Comparison of ENCODE assay signal across 8 cellular contexts in genomic region chr13:72782717-72783116, GRCh38.
A peak's percentile ranks its signal among the peaks of the same experiment; 100 is the strongest.
DNase-seq lines count a peak whose midpoint lies in the region; ATAC-seq and TF ChIP-seq lines count a peak whose summit lies in the region.

No MANE protein-coding gene starts in this region.

- H2AFZ ChIP-seq in OCI-LY1 (ENCODE audit: low read length) (no peak overlapping the region), neuron (ENCODE audit: low read depth, low read length) (peak overlapping the region; percentile 57)

- H3K4me2 ChIP-seq in OCI-LY1 (ENCODE audit: low read length) = peak overlapping the region; percentile 85

- DNase-seq in GM12865 (ENCODE audit: low read depth) (peak; percentile 6), COLO829 (ENCODE audit: low spot score) (no peak)
- DNase-seq in effector memory CD4-positive, alpha-beta T cell = no peak

- ATAC-seq in HG03460 (IDR thresholded peaks at IDR 0.05; ENCODE audit: unreplicated experiment) = no peak
- no peak for ATAC-seq in HG03108 (IDR thresholded peaks at IDR 0.05; ENCODE audit: unreplicated experiment)
- ATAC-seq in GM19463 (IDR thresholded peaks at IDR 0.05; ENCODE audit: unreplicated experiment) = no peak

- H3K27me3 ChIP-seq in OCI-LY1 (ENCODE audit: insufficient read depth, low read length) (no peaks in the 10 kb centered on the region), neuron (ENCODE audit: insufficient read depth, low read length) (no peaks in the 10 kb centered on the region)
- no peaks in the 10 kb centered on the region for H3K27me3 ChIP-seq in effector memory CD4-positive, alpha-beta T cell (replicated peaks; ENCODE audit: control insufficient read depth, insufficient read depth, low read length, poor library complexity, severe bottlenecking)

- no peak overlapping the region for H3K27ac ChIP-seq in OCI-LY1 (ENCODE audit: low read depth, low read length, poor library complexity, severe bottlenecking)
- peak overlapping the region; percentile 85 for H3K27ac ChIP-seq in effector memory CD4-positive, alpha-beta T cell (ENCODE audit: insufficient read depth, low read length, poor library complexity, severe bottlenecking)

- H3K4me3 ChIP-seq in GM12865 (ENCODE audit: low read depth, low read length) = peak overlapping the region; percentile 100
- H3K4me3 ChIP-seq in OCI-LY1 (ENCODE audit: low read depth, low read length, poor library complexity, severe bottlenecking) = peak overlapping the region; percentile 78
- H3K4me3 ChIP-seq in effector memory CD4-positive, alpha-beta T cell (ENCODE audit: insufficient read depth, low read depth, low read length, poor library complexity, severe bottlenecking) = peak overlapping the region; percentile 97
- H3K4me3 ChIP-seq in neuron (ENCODE audit: low read length) = peak overlapping the region; percentile 97

- TF ChIP-seq CTCF in GM12865 (IDR thresholded peaks at IDR 0.05; ENCODE audit: insufficient read depth, low read depth, low read length, missing control alignments) (no peak), OCI-LY1 (IDR thresholded peaks at IDR 0.05; ENCODE audit: low read length) (no peak)

- H3K79me2 ChIP-seq in OCI-LY1 (ENCODE audit: insufficient read depth, low read length) = peaks cover 65% of the 10 kb centered on the region

- peak overlapping the region; percentile 78 for H3K9ac ChIP-seq in OCI-LY1 (ENCODE audit: low read length)

- H3K9me3 ChIP-seq in OCI-LY1 (ENCODE audit: low read length) = no peaks in the 10 kb centered on the region
- H3K9me3 ChIP-seq in effector memory CD4-positive, alpha-beta T cell (ENCODE audit: control insufficient read depth, low read length) = no peaks in the 10 kb centered on the region
- H3K9me3 ChIP-seq in neuron (ENCODE audit: low read length) = no peaks in the 10 kb centered on the region

- H3K9me2 ChIP-seq in OCI-LY1 (ENCODE audit: low read depth, low read length) = no peaks in the 10 kb centered on the region

- H3K4me1 ChIP-seq in OCI-LY1 (ENCODE audit: insufficient read depth, low read length, severe bottlenecking) (peaks cover 35% of the 10 kb centered on the region), neuron (ENCODE audit: insufficient read depth, low read length) (peaks cover 26% of the 10 kb centered on the region)
- H3K4me1 ChIP-seq in effector memory CD4-positive, alpha-beta T cell (ENCODE audit: control insufficient read depth, insufficient read depth, low read length, poor library complexity, severe bottlenecking) = peaks cover 14% of the 10 kb centered on the region

- no peaks in the 10 kb centered on the region for H3F3A ChIP-seq in OCI-LY1 (ENCODE audit: insufficient read depth, low read length)

- no peaks in the 10 kb centered on the region for H4K20me1 ChIP-seq in OCI-LY1 (ENCODE audit: insufficient read depth, low read length)

- H3K36me3 ChIP-seq in OCI-LY1 (ENCODE audit: insufficient read depth, low read length) (peaks cover 44% of the 10 kb centered on the region), neuron (ENCODE audit: insufficient read depth, low read length) (peaks cover 36% of the 10 kb centered on the region)
- H3K36me3 ChIP-seq in effector memory CD4-positive, alpha-beta T cell (ENCODE audit: control insufficient read depth, insufficient read depth, low read length) = peaks cover 10% of the 10 kb centered on the region
